Comparison of ENCODE assay signal across 8 cellular contexts in the genomic region with DNA sequence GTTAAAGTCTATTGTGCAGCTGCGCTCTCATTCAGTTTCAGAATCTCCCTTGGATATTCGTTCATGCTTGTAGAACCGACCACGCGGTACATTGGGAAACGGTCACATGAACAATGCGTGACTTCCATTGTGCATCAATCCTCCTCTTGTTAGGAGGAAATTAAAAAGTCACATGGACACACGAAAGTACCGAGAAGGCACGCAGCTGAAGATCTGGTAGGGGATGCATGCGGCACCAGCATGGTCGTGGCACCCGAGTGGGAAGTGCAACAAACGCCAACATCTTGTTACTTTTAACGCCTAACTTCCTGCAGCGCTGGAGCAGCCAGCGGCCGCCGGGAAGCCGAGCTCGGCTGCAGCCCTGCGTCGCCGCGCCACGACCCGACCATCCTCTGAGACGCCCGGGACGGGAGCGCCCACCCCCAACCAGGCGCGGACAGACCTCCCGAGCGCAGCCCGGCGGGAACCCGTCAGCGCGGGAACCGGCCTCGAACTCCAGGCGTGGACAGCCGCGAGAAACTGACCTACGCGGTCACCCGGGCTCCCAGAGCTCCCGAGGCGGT. TPM values are rescaled to one million over a fixed set of nuclear protein-coding genes. Genes with fewer than 3 reads are reported as not detected.
DNase-seq lines count a peak whose midpoint lies in the region; ATAC-seq, FAIRE-seq and TF ChIP-seq lines count a peak whose summit lies in the region.

No MANE protein-coding gene starts in this region.

- H3K18ac ChIP-seq in mesenchymal stem cell (ENCODE audit: low read depth in 1 of 2, low read length in 2 of 2): peak overlapping the region; percentile 59 to 88

- no peaks in the 10 kb centered on the region for H3K9me3 Mint-ChIP-seq in stimulated activated memory B cell treated with anti-CD40 and anti-IgM and Interleukin-4, amounts not matched to agents 10 μg/mL and 1 μg/mL and 100 μg/mL, for 72 hours

- no peak overlapping the region for H3K27ac Mint-ChIP-seq in stimulated activated memory B cell treated with anti-CD40 and anti-IgM and Interleukin-4, amounts not matched to agents 10 μg/mL and 1 μg/mL and 100 μg/mL, for 72 hours

- no peak overlapping the region for H3K27ac ChIP-seq in mesenchymal stem cell (ENCODE audit: low read length, poor library complexity, severe bottlenecking)

- H3K9me3 ChIP-seq in mesenchymal stem cell (ENCODE audit: control insufficient read depth, low read length): no peaks in the 10 kb centered on the region

- H3K4me3 Mint-ChIP-seq in stimulated activated memory B cell treated with anti-CD40 and anti-IgM and Interleukin-4, amounts not matched to agents 10 μg/mL and 1 μg/mL and 100 μg/mL, for 72 hours: peak overlapping the region; percentile 91

- H3K4me1 ChIP-seq in mesenchymal stem cell (ENCODE audit: control insufficient read depth, insufficient read depth, low read depth, low read length): peaks cover 4% of the 10 kb centered on the region

- H3K4me1 Mint-ChIP-seq in stimulated activated memory B cell treated with anti-CD40 and anti-IgM and Interleukin-4, amounts not matched to agents 10 μg/mL and 1 μg/mL and 100 μg/mL, for 72 hours: peaks cover 6% of the 10 kb centered on the region

- peak overlapping the region in 1 of 2 experiments; percentile 68 for H3K14ac ChIP-seq in mesenchymal stem cell (ENCODE audit: low read length in 2 of 2)

- peak; percentile 94 for FAIRE-seq in D721Med (lab: Jason Lieb, UNC)

- H3K27me3 Mint-ChIP-seq in stimulated activated memory B cell treated with anti-CD40 and anti-IgM and Interleukin-4, amounts not matched to agents 10 μg/mL and 1 μg/mL and 100 μg/mL, for 72 hours: peaks cover 30% of the 10 kb centered on the region

- peak overlapping the region; percentile 22 for H2BK120ac ChIP-seq in mesenchymal stem cell (ENCODE audit: low read depth, low read length)

- H3K4me3 ChIP-seq in mesenchymal stem cell (ENCODE audit: insufficient read depth in 1 of 2, low read depth in 1 of 2, low read length in 2 of 2): peak overlapping the region; percentile 75 to 79

- H3K79me1 ChIP-seq in mesenchymal stem cell (replicated peaks; ENCODE audit: low read length, poor library complexity, severe bottlenecking): no peaks in the 10 kb centered on the region

- peak overlapping the region; percentile 95 for H4K8ac ChIP-seq in mesenchymal stem cell (ENCODE audit: low read length)

- H4K91ac ChIP-seq in mesenchymal stem cell (ENCODE audit: low read length): peak overlapping the region; percentile 23

- H3K23ac ChIP-seq in mesenchymal stem cell (ENCODE audit: low read length in 2 of 2): peak overlapping the region in 1 of 2 experiments; percentile 84

- DNase-seq in D721Med (ENCODE audit: insufficient read length, low spot score): peak; percentile 37
- peak; percentile 41 for DNase-seq in NCI-H460 (ENCODE audit: extremely low read depth, low read depth)
- DNase-seq in activated CD4-positive, alpha-beta T cell treated with anti-CD3 and anti-CD28 coated beads for 4 hours: peak; percentile 8 to 9
- peak; percentile 66 for DNase-seq in epidermal melanocyte (ENCODE audit: insufficient read length, low spot score)
- peak; percentile 91 for DNase-seq in mesenchymal stem cell

- peak overlapping the region; percentile 56 for H2BK15ac ChIP-seq in mesenchymal stem cell (ENCODE audit: low read depth, poor library complexity, severe bottlenecking)

- peak overlapping the region; percentile 40 for H2BK5ac ChIP-seq in mesenchymal stem cell (ENCODE audit: low read depth, low read length, poor library complexity, severe bottlenecking)

- H2BK12ac ChIP-seq in mesenchymal stem cell (ENCODE audit: low read length in 2 of 2): peak overlapping the region; percentile 38 to 67

- peak; percentile 7 for ATAC-seq in HG03159 (IDR thresholded peaks at IDR 0.05; ENCODE audit: unreplicated experiment)
- ATAC-seq in stimulated activated memory B cell treated with anti-CD40 and anti-IgM and Interleukin-4, amounts not matched to agents 10 μg/mL and 1 μg/mL and 100 μg/mL, for 72 hours: peak; percentile 31
- no peak for ATAC-seq in GM18861 (IDR thresholded peaks at IDR 0.05; ENCODE audit: unreplicated experiment)

- no peaks in the 10 kb centered on the region for H3K36me3 ChIP-seq in mesenchymal stem cell (ENCODE audit: control insufficient read depth in 1 of 2, insufficient read depth in 2 of 2, low read depth in 1 of 2, low read length in 2 of 2)

- peak overlapping the region; percentile 85 for H3K4me2 ChIP-seq in mesenchymal stem cell (ENCODE audit: low read length, poor library complexity, severe bottlenecking)

- no peak for TF ChIP-seq CTCF in D721Med (IDR thresholded peaks at IDR 0.05; ENCODE audit: insufficient read depth, missing control alignments)

- no peak overlapping the region for H2AK5ac ChIP-seq in mesenchymal stem cell (ENCODE audit: low read length, severe bottlenecking)

- 2% methylated on average over 42 of the region's 50 CpGs for WGBS in mesenchymal stem cell

- peak overlapping the region; percentile 89 for H3K9ac ChIP-seq in mesenchymal stem cell (ENCODE audit: low read length)

- H3K4ac ChIP-seq in mesenchymal stem cell (ENCODE audit: low read depth in 1 of 2, low read length in 2 of 2): peak overlapping the region; percentile 71 to 85

- H3K27me3 ChIP-seq in mesenchymal stem cell (ENCODE audit: control insufficient read depth in 1 of 2, insufficient read depth in 1 of 2, low read length in 2 of 2): no peaks in the 10 kb centered on the region

- H3K36me3 Mint-ChIP-seq in stimulated activated memory B cell treated with anti-CD40 and anti-IgM and Interleukin-4, amounts not matched to agents 10 μg/mL and 1 μg/mL and 100 μg/mL, for 72 hours: no peaks in the 10 kb centered on the region

- H2AFZ ChIP-seq in mesenchymal stem cell (ENCODE audit: low read depth, low read length): peak overlapping the region; percentile 65

RNA-seq across cellular contexts. Expression of a gene that starts 0.4 kb away (rescaled TPM):
- 23.6 and 25.2 TPM in 2 replicates for total RNA-seq in NCI-H460 (2014; rRNA removed; shearing (Covaris generic))
- polyA plus RNA-seq in NCI-H460 (2014; cell fraction: nucleus; rRNA removed): 12.2 and 21.7 TPM in 2 replicates
- polyA plus RNA-seq in mesenchymal stem cell (2013, experiment 1 of 2): 34.9 TPM
- polyA plus RNA-seq in mesenchymal stem cell (2013, experiment 2 of 2): 34.9 TPM

RNA-seq across cellular contexts. Expression of a gene that starts 29.3 kb away (rescaled TPM):
- 21.7 and 24.9 TPM in 2 replicates for total RNA-seq in NCI-H460 (2014; rRNA removed; shearing (Covaris generic))
- polyA plus RNA-seq in NCI-H460 (2014; cell fraction: nucleus; rRNA removed): 22.9 and 28.2 TPM in 2 replicates
- polyA plus RNA-seq in mesenchymal stem cell (2013, experiment 1 of 2): 30.7 TPM
- 29.8 TPM for polyA plus RNA-seq in mesenchymal stem cell (2013, experiment 2 of 2)

Comparison
In these comparisons a context has a peak if more than half of its experiments do, and no peak if none do; other contexts are left out.
1. DNase-seq: peak in every context shown above with its lines; median percentile 91 in mesenchymal stem cell; 66 in epidermal melanocyte; 41 in NCI-H460; 37 in D721Med; 8 in activated CD4-positive, alpha-beta T cell treated with anti-CD3 and anti-CD28 coated beads for 4 hours.